8 cellular contexts compared by ENCODE assay signal in the genomic region with DNA sequence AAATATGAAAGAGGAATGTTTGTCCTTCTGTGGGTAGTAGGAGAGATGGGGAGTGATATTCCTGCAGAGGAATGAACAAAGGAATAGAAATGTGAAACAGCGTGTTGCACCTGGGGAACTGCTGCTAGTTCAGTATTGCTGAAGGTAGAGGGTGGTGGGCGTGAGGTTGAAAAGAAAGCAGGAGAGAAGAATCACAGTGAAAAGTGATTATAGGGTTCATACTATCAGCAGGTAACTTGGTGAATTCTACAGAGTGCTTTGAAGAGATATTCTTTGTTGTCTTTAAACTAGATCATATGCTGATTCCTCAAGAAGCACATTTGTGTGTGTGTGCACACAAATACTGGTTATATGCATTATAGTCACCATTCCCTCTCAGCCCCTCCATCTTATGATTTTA.
"Had no signal": no experiment of that assay in that cellular context is flagged by ENCODE, and none has a peak within 500 bp of the region (broad histone marks: within the 10 kb centered on the region; RNA-seq: fewer than 3 reads in every experiment).

No MANE protein-coding gene starts in this region.

- ATAC-seq: HepG2 had no signal

- FAIRE-seq: HepG2, HTR-8/SVneo had no signal

- H3K9ac ChIP-seq: KMS-11 had no signal

- H3K27ac Mint-ChIP-seq: IgD-negative memory B cell had no signal

- H3K4me1 Mint-ChIP-seq: IgD-negative memory B cell had no signal

- H3K4me3 Mint-ChIP-seq: IgD-negative memory B cell had no signal

- H3K36me3 Mint-ChIP-seq: IgD-negative memory B cell had no signal

- H3K4me2 ChIP-seq: KMS-11 had no signal

- H3K9me3 Mint-ChIP-seq: IgD-negative memory B cell had no signal

- DNase-seq: IMR-90, KBM-7, KG1 had no signal

- H3K27ac ChIP-seq: HL-60, KMS-11 had no signal
